ENCODE assay signal across 8 cellular contexts in the genomic region with DNA sequence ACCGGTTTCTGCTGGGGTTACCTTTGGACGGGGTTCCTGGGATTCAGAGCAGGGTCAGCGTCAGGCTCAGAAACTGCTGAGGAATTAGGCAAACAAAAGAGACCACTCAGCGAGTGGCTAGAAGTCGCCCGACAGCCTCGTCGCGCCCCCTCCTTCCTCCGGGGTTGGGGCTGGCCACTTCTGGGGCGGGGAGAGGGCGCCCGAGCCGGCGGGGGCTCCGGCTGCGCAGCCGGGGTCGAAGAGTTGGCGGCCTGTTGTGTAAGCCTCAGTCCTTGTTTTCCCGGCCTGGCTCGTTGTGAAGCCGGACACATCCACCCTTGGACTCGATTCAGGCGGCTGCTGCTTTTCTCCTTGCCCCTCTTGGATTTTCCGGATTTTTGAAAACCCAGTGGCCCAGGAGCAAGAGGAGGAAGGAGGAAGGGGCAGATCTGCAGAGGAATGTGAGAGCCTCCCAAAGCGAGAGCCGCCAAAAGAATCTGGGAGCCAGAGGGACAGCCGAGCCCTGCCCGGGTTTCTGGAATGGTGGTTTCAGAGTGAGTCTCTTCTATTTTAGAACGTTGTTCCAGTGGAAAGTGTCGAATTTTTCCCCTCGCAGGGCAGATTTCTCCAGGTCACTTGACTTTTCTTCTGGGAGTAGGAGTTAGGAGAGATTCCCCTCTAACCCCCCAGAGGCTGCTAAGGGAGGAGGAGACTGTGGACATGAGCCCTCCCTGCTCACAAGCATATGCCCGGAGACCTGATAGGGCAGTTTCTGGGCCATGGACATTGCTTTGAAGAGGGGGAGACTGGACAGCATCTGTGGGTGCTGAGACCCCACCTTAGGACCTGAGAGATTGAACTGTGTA. TPM values are rescaled to one million over a fixed set of nuclear protein-coding genes. Genes with fewer than 3 reads are reported as not detected.
DNase-seq lines count a peak whose midpoint lies in the region; TF ChIP-seq lines count a peak whose summit lies in the region.

No MANE protein-coding gene starts in this region.

- peaks cover 66% of the 10 kb centered on the region for H3K4me1 Mint-ChIP-seq in Calu3 (ENCODE audit: low read depth, unreplicated experiment)

- H3K4me1 ChIP-seq in NT2/D1 (ENCODE audit: insufficient read depth, insufficient read length), result peaks cover 27% of the 10 kb centered on the region
- peaks cover 0 to 64% (median 55%) of the 10 kb centered on the region in 4 donors for H3K4me1 ChIP-seq in tibial artery

- peaks cover 42% of the 10 kb centered on the region for H3K36me3 ChIP-seq in NT2/D1 (ENCODE audit: insufficient read depth, insufficient read length, low read length)
- H3K36me3 ChIP-seq in tibial artery, result peaks cover 0 to 27% (median 14%) of the 10 kb centered on the region in 3 donors

- no peaks in the 10 kb centered on the region for H3K9me3 Mint-ChIP-seq in Calu3 (ENCODE audit: low read depth, unreplicated experiment)

- DNase-seq in Calu3 (peak; percentile 37), NT2/D1 (ENCODE audit: low read depth, low spot score) (no peak), dermis blood vessel endothelial cell (peak; percentile 54), lung microvascular endothelial cell (ENCODE audit: low read depth in 2 of 2) (peak; percentile 52 to 53), tibial artery (peak in 1 of 2 donors; percentile 55), SHP77 treated with DMSO at 0.1 percent for 48 hours (lab: John Stamatoyannopoulos, UW) (no peak)
- DNase-seq in stimulated activated CD4-positive, alpha-beta T cell treated with anti-CD3 and anti-CD28 coated beads, Interleukin-12 subunit alpha, Interleukin-12 subunit beta, amount 100 ng/mL, for 4 hours, result no peak
- DNase-seq in activated CD8-positive, alpha-beta memory T cell treated with anti-CD3 and anti-CD28 coated beads, Interleukin-2, amount 50 U/mL, for 48 hours, result no peak

- peak overlapping the region; percentile 27 for H3K27ac Mint-ChIP-seq in Calu3 (ENCODE audit: unreplicated experiment)

- peaks cover 60% of the 10 kb centered on the region for H3K36me3 Mint-ChIP-seq in Calu3 (ENCODE audit: insufficient read depth, unreplicated experiment)

- H3K27ac ChIP-seq in tibial artery, result peak overlapping the region; percentile 93

- intact Hi-C loops in Calu3 (cut with micrococcal nuclease; ENCODE audit: unreplicated experiment), result loop anchor here (2.0 to 10.0 kb wide), 3 partner anchors 34 to 284 kb away; partner anchors contain the start of gene MAN2C1
- intact Hi-C loops in tibial artery (cut with DNase I; ENCODE audit: low total_unique reads), result loop anchor here (10.0 kb wide), 1 partner anchor 156 kb away; no protein-coding TSS in a partner anchor

- H3K9ac ChIP-seq in NT2/D1 (ENCODE audit: insufficient read length, low read depth), result peak overlapping the region; percentile 93

- BruUV-seq in Calu3 (replicated peaks; lab: Mats Ljungman, UMichigan), result TSS peak; percentile 69

- H3K9me3 ChIP-seq in NT2/D1 (ENCODE audit: insufficient read depth, low read length) (no peaks in the 10 kb centered on the region), tibial artery (no peaks in the 10 kb centered on the region)

- no peaks in the 10 kb centered on the region for H3K27me3 Mint-ChIP-seq in Calu3 (ENCODE audit: unreplicated experiment)

- H3K4me3 Mint-ChIP-seq in Calu3 (ENCODE audit: low read depth, unreplicated experiment), result peak overlapping the region; percentile 82

- TF ChIP-seq CTCF in Calu3 (IDR thresholded peaks at IDR 0.05; ENCODE audit: unreplicated experiment) (no peak), tibial artery (IDR thresholded peaks at IDR 0.05) (peak in 1 of 2 experiments; percentile 1)

- H3K27me3 ChIP-seq in NT2/D1 (ENCODE audit: insufficient read depth, insufficient read length) (peaks cover 19% of the 10 kb centered on the region), tibial artery (no peaks in the 10 kb centered on the region)

- H3K4me3 ChIP-seq in NT2/D1 (ENCODE audit: insufficient read length, low read depth) (peak overlapping the region; percentile 85), tibial artery (peak overlapping the region; percentile 78 to 79)

- CTCF ChIA-PET in Calu3 (lab: Charles Lee), result interaction anchor here (0.6 to 2.5 kb wide), 13 partner anchors 10 to 281 kb away, joined by 3 to 13 read pairs (median 3); partner anchors contain the start of genes MAN2C1 and PTPN9

RNA-seq across cellular contexts. Expression of gene SNX33, which starts 0.7 kb away (rescaled TPM):
- 23.2 and 24.1 TPM in 2 replicates for total RNA-seq in Calu3 (2022)
- 13.8 and 19.1 TPM in 2 replicates for total RNA-seq in dermis blood vessel endothelial cell
- 7.6 and 13.3 TPM in 2 replicates for total RNA-seq in lung microvascular endothelial cell

RNA-seq across cellular contexts. Expression of gene IMP3, which starts 8.4 kb away (rescaled TPM):
- total RNA-seq in Calu3 (2022) (77.8 and 91.5 TPM in 2 replicates), dermis blood vessel endothelial cell (81.7 and 138 TPM in 2 replicates), lung microvascular endothelial cell (51.6 and 92.1 TPM in 2 replicates)

RNA-seq across cellular contexts. Expression of gene SNUPN, which starts 22.9 kb away (rescaled TPM):
- total RNA-seq in Calu3 (2022) (24.5 and 28.0 TPM in 2 replicates), dermis blood vessel endothelial cell (23.6 and 25.2 TPM in 2 replicates), lung microvascular endothelial cell (12.6 and 16.1 TPM in 2 replicates)

Comparison
In these comparisons a context has a peak if more than half of its experiments do, and no peak if none do; other contexts are left out.
1. DNase-seq: peak in Calu3 (single experiment), dermis blood vessel endothelial cell (single experiment) and lung microvascular endothelial cell (2 of 2); none in NT2/D1 (single experiment), stimulated activated CD4-positive, alpha-beta T cell treated with anti-CD3 and anti-CD28 coated beads, Interleukin-12 subunit alpha, Interleukin-12 subunit beta, amount 100 ng/mL, for 4 hours (single experiment), SHP77 treated with DMSO at 0.1 percent for 48 hours (single experiment) and activated CD8-positive, alpha-beta memory T cell treated with anti-CD3 and anti-CD28 coated beads, Interleukin-2, amount 50 U/mL, for 48 hours (single experiment).